In genomic region chr17:80219777-80220708, GRCh38 we compare ENCODE assay signal across 1 cellular context.
TF ChIP-seq lines count a peak whose summit lies in the region.

SGSH (minus strand) TSS chr17:80220333; CDS start chr17:80220313, 20 bp downstream.
SLC26A11 (plus strand) TSS chr17:80220427; CDS start chr17:80221561, 1,134 bp downstream.

TF ChIP-seq in HCT116, 20 proteins besides CTCF, POLR2A, EP300 and RAD21 (continued from another document):
- no peak for TF ChIP-seq ZBTB33 (IDR thresholded peaks at IDR 0.05; ENCODE audit: extremely low read depth, insufficient replicate concordance, low read length)
- no peak for TF ChIP-seq EGR1 (IDR thresholded peaks at IDR 0.05; ENCODE audit: low read depth)
- TF ChIP-seq CEBPB (IDR thresholded peaks at IDR 0.05; ENCODE audit: low read depth): no peak
- peak; percentile 53; the same call in 1 of the 2 replicates for TF ChIP-seq ZFX (IDR thresholded peaks at IDR 0.05)
- no peak for TF ChIP-seq EZH2 (IDR thresholded peaks at IDR 0.05)
- TF ChIP-seq SP1 (IDR thresholded peaks at IDR 0.05; ENCODE audit: low read depth): no peak
- TF ChIP-seq POLR2AphosphoS5 (IDR thresholded peaks at IDR 0.05; ENCODE audit: low read depth, low read length): peak; percentile 90
- peak; percentile 54 for TF ChIP-seq YY1 (IDR thresholded peaks at IDR 0.05; ENCODE audit: extremely low read depth, insufficient replicate concordance, low read depth, low read length)
- TF ChIP-seq SRF (IDR thresholded peaks at IDR 0.05; ENCODE audit: low read depth): no peak
- TF ChIP-seq EZH2phosphoT487 (IDR thresholded peaks at IDR 0.05; ENCODE audit: borderline replicate concordance): no peak
- TF ChIP-seq ATF3 (IDR thresholded peaks at IDR 0.05): no peak
- no peak for TF ChIP-seq FOSL1 (IDR thresholded peaks at IDR 0.05; ENCODE audit: low read depth)
- TF ChIP-seq TCF7L2 (IDR thresholded peaks at IDR 0.05; ENCODE audit: borderline replicate concordance, extremely low read depth, insufficient read depth, insufficient read length): peak; percentile 8
- peak; percentile 42; the same call in 1 of the 2 replicates for TF ChIP-seq SIN3A (IDR thresholded peaks at IDR 0.05; ENCODE audit: low read depth)
- TF ChIP-seq REST (IDR thresholded peaks at IDR 0.05; ENCODE audit: low read depth): no peak
- no peak for TF ChIP-seq ELF1 (IDR thresholded peaks at IDR 0.05; ENCODE audit: borderline replicate concordance, low read depth)
TF ChIP-seq in HCT116: peak in this region for 6.
